ENCODE assay signal across 21 cellular contexts in the genomic region with DNA sequence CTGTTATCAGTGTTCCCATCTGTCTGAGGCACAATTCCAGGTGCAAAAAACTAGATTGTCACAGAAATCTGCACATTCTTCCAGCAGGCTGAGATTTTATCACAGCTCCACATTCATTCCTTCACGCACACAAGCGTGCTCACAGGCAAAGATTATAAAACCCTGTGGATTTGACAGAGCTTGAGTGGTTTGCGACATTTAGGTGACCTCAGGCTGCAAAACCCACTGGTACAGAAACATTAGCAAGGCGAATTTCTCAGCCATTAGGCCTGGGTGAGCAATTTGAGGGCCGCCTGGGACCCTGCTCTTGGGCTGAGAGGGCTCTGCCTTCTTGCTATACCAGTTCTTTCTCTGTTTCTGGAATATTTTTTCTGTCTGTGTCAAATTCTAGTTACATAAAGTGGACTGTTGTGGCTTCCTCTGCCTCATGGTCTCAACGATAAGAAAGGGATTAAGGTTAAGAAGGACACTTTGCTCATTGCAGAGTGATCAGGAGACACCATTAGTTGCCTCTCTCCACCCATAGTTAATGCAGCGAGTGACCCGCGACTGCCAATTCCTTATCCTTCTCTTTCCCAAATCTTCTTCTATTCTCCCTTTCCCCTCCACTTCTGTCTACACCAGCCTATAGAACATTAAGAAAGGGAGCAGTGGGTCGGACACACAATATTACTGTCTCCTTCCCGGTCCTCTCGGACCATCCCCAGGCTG.
DNase-seq lines count a peak whose midpoint lies in the region; ATAC-seq and TF ChIP-seq lines count a peak whose summit lies in the region.
"Had no signal": no experiment of that assay in that cellular context is flagged by ENCODE, and none has a peak within 500 bp of the region (broad histone marks: within the 10 kb centered on the region; RNA-seq: fewer than 3 reads in every experiment).

No MANE protein-coding gene starts in this region.

- TF ChIP-seq EP300 in stomach (IDR thresholded peaks at IDR 0.05): no peak

- H3K79me1 ChIP-seq in mesenchymal stem cell (replicated peaks; ENCODE audit: low read length, poor library complexity, severe bottlenecking): no peaks in the 10 kb centered on the region

- H3K4me3 ChIP-seq in AG04450 (ENCODE audit: low read depth, low read length): peak overlapping the region; percentile 14
- H3K4me3 ChIP-seq in esophagus squamous epithelium: peak overlapping the region in 3 of 4 donors; percentile 27 to 51 (median 27)
- peak overlapping the region in 1 of 2 experiments; percentile 46 for H3K4me3 ChIP-seq in mesenchymal stem cell (ENCODE audit: insufficient read depth in 1 of 2, low read depth in 1 of 2, low read length in 2 of 2)
- H3K4me3 ChIP-seq in stomach: peak overlapping the region; percentile 10 to 38 (median 28)
- no peak overlapping the region for H3K4me3 ChIP-seq in adrenal gland
- H3K4me3 ChIP-seq: HAP-1, right lobe of liver had no signal

- no peak overlapping the region for H3K14ac ChIP-seq in mesenchymal stem cell (ENCODE audit: low read length in 2 of 2)

- peak overlapping the region; percentile 29 to 54 for H3K4ac ChIP-seq in mesenchymal stem cell (ENCODE audit: low read depth in 1 of 2, low read length in 2 of 2)

- H3K27ac ChIP-seq in AG04450 (ENCODE audit: low read depth, low read length) (no peak overlapping the region), esophagus squamous epithelium (peak overlapping the region; percentile 14 to 62 (median 52)), mesenchymal stem cell (ENCODE audit: low read length, poor library complexity, severe bottlenecking) (no peak overlapping the region), stomach (peak overlapping the region in 4 of 5 donors; percentile 32 to 73 (median 44)), adrenal gland (no peak overlapping the region)
- H3K27ac ChIP-seq: right lobe of liver, RWPE1 had no signal

- POLR2A ChIA-PET in AG04450 (lab: Yijun Ruan, JAX): interaction anchor here (1.7 kb wide), 1 partner anchor 14 kb away, joined by 7 read pairs; no protein-coding TSS in a partner anchor
- POLR2A ChIA-PET in activated CD8-positive, alpha-beta T cell treated with anti-CD3 and anti-CD28 coated beads for 36 hours (lab: Charles Lee): no interaction called here

- H4K8ac ChIP-seq in mesenchymal stem cell (ENCODE audit: low read length): no peak overlapping the region

- H3K36me3 ChIP-seq in esophagus squamous epithelium: no peaks in the 10 kb centered on the region
- H3K36me3 ChIP-seq in mesenchymal stem cell (ENCODE audit: control insufficient read depth in 1 of 2, insufficient read depth in 2 of 2, low read depth in 1 of 2, low read length in 2 of 2): no peaks in the 10 kb centered on the region
- H3K36me3 ChIP-seq in stomach: no peaks in the 10 kb centered on the region
- H3K36me3 ChIP-seq in adrenal gland (replicated peaks in 1 of 2): no peaks in the 10 kb centered on the region
- H3K36me3 ChIP-seq: BE2C, HAP-1, right lobe of liver had no signal

- H3K27me3 ChIP-seq in AG04450 (ENCODE audit: control insufficient read depth, insufficient read depth, low read length) (no peaks in the 10 kb centered on the region), esophagus squamous epithelium (peaks cover 0 to 14% (median 0%) of the 10 kb centered on the region in 4 donors), mesenchymal stem cell (ENCODE audit: control insufficient read depth in 1 of 2, insufficient read depth in 1 of 2, low read length in 2 of 2) (no peaks in the 10 kb centered on the region), stomach (peaks cover 0 to 4% (median 0%) of the 10 kb centered on the region in 3 donors), adrenal gland (no peaks in the 10 kb centered on the region)
- H3K27me3 ChIP-seq: BE2C, right lobe of liver had no signal

- no peak overlapping the region for H3K23ac ChIP-seq in mesenchymal stem cell (ENCODE audit: low read length in 2 of 2)

- no peak overlapping the region for H3K27ac Mint-ChIP-seq in activated CD8-positive, alpha-beta T cell treated with anti-CD3 and anti-CD28 coated beads for 36 hours
- H3K27ac Mint-ChIP-seq: activated CD4-positive, alpha-beta T cell treated with anti-CD3 and anti-CD28 coated beads for 36 hours; activated naive CD4-positive, alpha-beta T cell treated with anti-CD3 and anti-CD28 coated beads, Interleukin-2, amount 10 ng/mL, durations not matched to agents 7 days and 5 days; activated T-cell treated with anti-CD3 and anti-CD28 coated beads, Interleukin-2, amount 50 U/mL, for 72 hours had no signal

- H3K4me1 ChIP-seq in esophagus squamous epithelium (peaks cover 0 to 4% (median 0%) of the 10 kb centered on the region in 3 donors), mesenchymal stem cell (ENCODE audit: control insufficient read depth, insufficient read depth, low read depth, low read length) (peaks cover 11% of the 10 kb centered on the region), stomach (peaks cover 0 to 38% (median 9%) of the 10 kb centered on the region in 4 donors), adrenal gland (replicated peaks in 1 of 2) (no peaks in the 10 kb centered on the region)
- H3K4me1 ChIP-seq: BE2C, HAP-1, right lobe of liver had no signal

- ATAC-seq in HG03565 (IDR thresholded peaks at IDR 0.05; ENCODE audit: unreplicated experiment): no peak
- ATAC-seq in activated CD8-positive, alpha-beta T cell treated with anti-CD3 and anti-CD28 coated beads for 36 hours: no peak
- ATAC-seq: activated CD4-positive, alpha-beta T cell treated with anti-CD3 and anti-CD28 coated beads for 36 hours; activated T-cell treated with anti-CD3 and anti-CD28 coated beads, Interleukin-2, amount 50 U/mL, for 72 hours; right lobe of liver had no signal

- no peaks in the 10 kb centered on the region for H3K27me3 Mint-ChIP-seq in activated CD8-positive, alpha-beta T cell treated with anti-CD3 and anti-CD28 coated beads for 36 hours
- H3K27me3 Mint-ChIP-seq: activated naive CD4-positive, alpha-beta T cell treated with anti-CD3 and anti-CD28 coated beads, Interleukin-2, amount 10 ng/mL, durations not matched to agents 7 days and 5 days had no signal

- H3K9me3 ChIP-seq in AG04450 (ENCODE audit: control insufficient read depth, insufficient read depth, low read length): peaks cover 3% of the 10 kb centered on the region; the same call in 1 of the 2 replicates
- H3K9me3 ChIP-seq in esophagus squamous epithelium: no peaks in the 10 kb centered on the region
- no peaks in the 10 kb centered on the region for H3K9me3 ChIP-seq in mesenchymal stem cell (ENCODE audit: control insufficient read depth, low read length)
- no peaks in the 10 kb centered on the region for H3K9me3 ChIP-seq in stomach
- H3K9me3 ChIP-seq in adrenal gland (replicated peaks in 1 of 3): no peaks in the 10 kb centered on the region
- H3K9me3 ChIP-seq: BE2C, HAP-1, right lobe of liver had no signal

- H4K91ac ChIP-seq in mesenchymal stem cell (ENCODE audit: low read length): no peak overlapping the region

- WGBS in esophagus squamous epithelium, 2 donors: 68 to 79% methylated on average over 12 of the region's 12 CpGs
- 76% methylated on average over 12 of the region's 12 CpGs for WGBS in mesenchymal stem cell
- 73 to 79% (median 75%) methylated on average over 12 of the region's 12 CpGs for WGBS in stomach, 5 donors
- WGBS in adrenal gland, 4 donors: 84 to 88% (median 87%) methylated on average over 12 of the region's 12 CpGs

- no peaks in the 10 kb centered on the region for H3K4me1 Mint-ChIP-seq in activated CD8-positive, alpha-beta T cell treated with anti-CD3 and anti-CD28 coated beads for 36 hours (ENCODE audit: low read depth)
- H3K4me1 Mint-ChIP-seq: activated CD4-positive, alpha-beta T cell treated with anti-CD3 and anti-CD28 coated beads for 36 hours; activated naive CD4-positive, alpha-beta T cell treated with anti-CD3 and anti-CD28 coated beads, Interleukin-2, amount 10 ng/mL, durations not matched to agents 7 days and 5 days had no signal

- H2BK120ac ChIP-seq in mesenchymal stem cell (ENCODE audit: low read depth, low read length): peak overlapping the region; percentile 4

- H2AFZ ChIP-seq in mesenchymal stem cell (ENCODE audit: low read depth, low read length): no peak overlapping the region

- TF ChIP-seq CTCF in AG04450 (IDR thresholded peaks at IDR 0.05; ENCODE audit: low read depth, low read length): no peak
- no peak for TF ChIP-seq CTCF in esophagus squamous epithelium (IDR thresholded peaks at IDR 0.05)
- TF ChIP-seq CTCF in stomach (IDR thresholded peaks at IDR 0.05): no peak
- no peak for TF ChIP-seq CTCF in activated CD8-positive, alpha-beta T cell treated with anti-CD3 and anti-CD28 coated beads for 36 hours (IDR thresholded peaks at IDR 0.05)
- no peak for TF ChIP-seq CTCF in adrenal gland (IDR thresholded peaks at IDR 0.05)

- H3K36me3 Mint-ChIP-seq in activated CD8-positive, alpha-beta T cell treated with anti-CD3 and anti-CD28 coated beads for 36 hours (ENCODE audit: low read depth): no peaks in the 10 kb centered on the region
- H3K36me3 Mint-ChIP-seq: activated naive CD4-positive, alpha-beta T cell treated with anti-CD3 and anti-CD28 coated beads, Interleukin-2, amount 10 ng/mL, durations not matched to agents 7 days and 5 days had no signal

- H3K4me2 ChIP-seq in mesenchymal stem cell (ENCODE audit: low read length, poor library complexity, severe bottlenecking): no peak overlapping the region

- CTCF ChIA-PET in AG04450 (lab: Charles Lee): no interaction called here
- CTCF ChIA-PET in activated CD8-positive, alpha-beta T cell treated with anti-CD3 and anti-CD28 coated beads for 36 hours (lab: Charles Lee): interaction anchor here (1.2 kb wide), 1 partner anchor 14 kb away, joined by 3 read pairs; no protein-coding TSS in a partner anchor

- H3K4me3 Mint-ChIP-seq in activated CD8-positive, alpha-beta T cell treated with anti-CD3 and anti-CD28 coated beads for 36 hours: no peak overlapping the region
- H3K4me3 Mint-ChIP-seq: activated CD4-positive, alpha-beta T cell treated with anti-CD3 and anti-CD28 coated beads for 36 hours; activated naive CD4-positive, alpha-beta T cell treated with anti-CD3 and anti-CD28 coated beads, Interleukin-2, amount 10 ng/mL, durations not matched to agents 7 days and 5 days; activated T-cell treated with anti-CD3 and anti-CD28 coated beads, Interleukin-2, amount 50 U/mL, for 72 hours had no signal

- H2BK12ac ChIP-seq in mesenchymal stem cell (ENCODE audit: low read length in 2 of 2): peak overlapping the region; percentile 1 to 98

- intact Hi-C loops in esophagus squamous epithelium (cut with DNase I) (no loop called here), stomach (cut with DNase I; ENCODE audit: low total_unique reads) (no loop called here), adrenal gland (cut with DNase I) (no loop called here)
- intact Hi-C loops in activated CD8-positive, alpha-beta T cell treated with anti-CD3 and anti-CD28 coated beads for 36 hours (cut with micrococcal nuclease): no loop called here

- peak overlapping the region; percentile 40 for H3K9ac ChIP-seq in mesenchymal stem cell (ENCODE audit: low read length)

- peak overlapping the region; percentile 88 for H2AK5ac ChIP-seq in mesenchymal stem cell (ENCODE audit: low read length, severe bottlenecking)

- H3K18ac ChIP-seq in mesenchymal stem cell (ENCODE audit: low read depth in 1 of 2, low read length in 2 of 2): peak overlapping the region; percentile 61 to 72

- no peaks in the 10 kb centered on the region for H3K9me3 Mint-ChIP-seq in activated CD8-positive, alpha-beta T cell treated with anti-CD3 and anti-CD28 coated beads for 36 hours
- H3K9me3 Mint-ChIP-seq: activated naive CD4-positive, alpha-beta T cell treated with anti-CD3 and anti-CD28 coated beads, Interleukin-2, amount 10 ng/mL, durations not matched to agents 7 days and 5 days had no signal

- DNase-seq in AG04450 (ENCODE audit: low read depth, low spot score) (no peak), esophagus squamous epithelium (lab: John Stamatoyannopoulos, UW) (no peak), mesenchymal stem cell (no peak), stomach (no peak), COR-L47 (lab: John Stamatoyannopoulos, UW) (no peak), adrenal gland (no peak)
- DNase-seq in activated CD8-positive, alpha-beta T cell treated with anti-CD3 and anti-CD28 coated beads for 36 hours: no peak
- DNase-seq: activated CD4-positive, alpha-beta T cell treated with anti-CD3 and anti-CD28 coated beads for 36 hours; activated naive CD4-positive, alpha-beta T cell treated with anti-CD3 and anti-CD28 coated beads, Interleukin-2, amount 10 ng/mL, durations not matched to agents 7 days and 5 days; activated T-cell treated with anti-CD3 and anti-CD28 coated beads, Interleukin-2, amount 50 U/mL, for 72 hours; BE2C; effector CD8-positive, alpha-beta T cell; EL; NCI-H1105 treated with DMSO at 0.1 percent for 48 hours; NCI-H2081 treated with DMSO at 0.1 percent for 48 hours; NCI-H510A; right lobe of liver; T1000 had no signal

- H2BK5ac ChIP-seq in mesenchymal stem cell (ENCODE audit: low read depth, low read length, poor library complexity, severe bottlenecking): peak overlapping the region; percentile 75

- H2BK15ac ChIP-seq in mesenchymal stem cell (ENCODE audit: low read depth, poor library complexity, severe bottlenecking): no peak overlapping the region

- TF ChIP-seq POLR2A in esophagus squamous epithelium (IDR thresholded peaks at IDR 0.05): no peak
- no peak for TF ChIP-seq POLR2A in stomach (IDR thresholded peaks at IDR 0.05)
- no peak for TF ChIP-seq POLR2A in adrenal gland (IDR thresholded peaks at IDR 0.05)

Comparison
In these comparisons a context has a peak if more than half of its experiments do, and no peak if none do; other contexts are left out.
1. H3K27ac ChIP-seq: peak in esophagus squamous epithelium (4 of 4) and stomach (4 of 5); none in AG04450 (single experiment), mesenchymal stem cell (single experiment) and adrenal gland (0 of 5).
2. H3K4me3 ChIP-seq: peak in AG04450 (single experiment), esophagus squamous epithelium (3 of 4) and stomach (4 of 4); none in adrenal gland (0 of 4).